ENCODE assay signal across 9 cellular contexts in the genomic region with DNA sequence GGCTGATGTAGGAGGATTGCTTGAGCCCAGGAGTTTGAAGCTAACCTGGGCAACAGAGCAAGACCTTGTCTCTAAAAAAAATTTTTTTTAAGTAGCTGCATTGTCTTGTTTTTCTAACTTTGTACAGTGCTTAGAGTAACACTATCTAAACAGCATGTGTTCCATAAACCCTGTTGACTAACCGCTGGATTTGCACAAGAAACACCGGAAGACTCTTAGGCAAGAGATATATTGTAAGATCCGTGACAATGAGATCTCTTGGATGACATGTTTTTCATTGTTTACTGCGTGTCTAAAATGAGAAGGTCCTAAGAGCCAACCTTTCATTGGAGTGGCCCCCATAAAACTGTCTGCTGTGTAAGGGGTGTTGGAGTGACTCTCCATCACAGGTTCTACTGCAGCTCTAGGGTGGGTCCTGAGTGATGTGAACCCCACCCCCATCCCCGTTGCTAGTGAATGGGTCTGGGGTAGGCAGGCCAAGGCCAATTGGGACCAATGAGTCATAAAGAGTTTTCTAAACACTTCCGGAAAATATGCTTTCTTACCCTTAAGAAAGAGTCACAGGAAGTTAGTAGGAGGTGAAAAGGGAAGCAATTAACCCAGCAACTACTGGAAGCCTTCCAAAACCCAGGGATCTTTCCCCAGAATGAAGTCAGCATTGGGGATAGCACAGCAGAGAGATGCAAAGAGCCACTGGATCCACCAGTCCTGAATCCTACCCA. TPM values are rescaled to one million over a fixed set of nuclear protein-coding genes. Genes with fewer than 3 reads are reported as not detected.
DNase-seq lines count a peak whose midpoint lies in the region; TF ChIP-seq lines count a peak whose summit lies in the region.
"Had no signal": no experiment of that assay in that cellular context is flagged by ENCODE, and none has a peak within 500 bp of the region (broad histone marks: within the 10 kb centered on the region; RNA-seq: fewer than 3 reads in every experiment).

No MANE protein-coding gene starts in this region.

- no peak for TF ChIP-seq POLR2A in adrenal gland (IDR thresholded peaks at IDR 0.05)

- H3K27ac ChIP-seq in adrenal gland: peak overlapping the region in 2 of 5 donors; percentile 18 to 78
- peak overlapping the region; percentile 27 for H3K27ac ChIP-seq in muscle layer of duodenum (ENCODE audit: low read length)

- H3K4me1 ChIP-seq in adrenal gland (replicated peaks in 1 of 2): peaks cover 0 to 5% of the 10 kb centered on the region in 2 donors
- H3K4me1 ChIP-seq in muscle layer of duodenum (ENCODE audit: control insufficient read depth in 1 of 2, insufficient read depth in 2 of 2, low read length in 2 of 2): peaks cover 0 to 11% of the 10 kb centered on the region in 2 donors

- H3K36me3 ChIP-seq in adrenal gland (replicated peaks in 1 of 2) (no peaks in the 10 kb centered on the region), muscle layer of duodenum (ENCODE audit: control insufficient read depth in 1 of 2, insufficient read depth in 2 of 2, low read length in 2 of 2) (no peaks in the 10 kb centered on the region)

- WGBS in adrenal gland, 4 donors: 50 to 58% (median 56%) methylated on average over 6 of the region's 6 CpGs

- peak; percentile 24 for DNase-seq in GDM1 (lab: John Stamatoyannopoulos, UW)
- peak; percentile 95 for DNase-seq in MV-4-11 (lab: John Stamatoyannopoulos, UW)
- DNase-seq in adrenal gland: peak in 4 of 7 donors; percentile 24 to 46 (median 40)
- DNase-seq in NCI-H2081 (lab: John Stamatoyannopoulos, UW): no peak
- DNase-seq in stimulated activated CD4-positive, alpha-beta T cell treated with anti-CD3 and anti-CD28 coated beads, Interleukin-4, amount 100 ng/mL, for 1 hour: no peak
- no peak for DNase-seq in epidermal melanocyte (ENCODE audit: insufficient read length, low spot score)
- no peak for DNase-seq in anterior cingulate cortex (lab: John Stamatoyannopoulos, UW)
- DNase-seq: dorsolateral prefrontal cortex had no signal

- no peak overlapping the region for H3K4me3 ChIP-seq in adrenal gland
- no peak overlapping the region for H3K4me3 ChIP-seq in muscle layer of duodenum (ENCODE audit: low read depth in 1 of 2, low read length in 2 of 2)
- H3K4me3 ChIP-seq: dorsolateral prefrontal cortex had no signal

- H3K9me3 ChIP-seq in adrenal gland (replicated peaks in 1 of 3): no peaks in the 10 kb centered on the region
- no peaks in the 10 kb centered on the region for H3K9me3 ChIP-seq in muscle layer of duodenum (ENCODE audit: control insufficient read depth in 1 of 2, low read length in 2 of 2)

- no peaks in the 10 kb centered on the region for H3K27me3 ChIP-seq in adrenal gland
- no peaks in the 10 kb centered on the region for H3K27me3 ChIP-seq in muscle layer of duodenum (ENCODE audit: low read depth, low read length)
- H3K27me3 ChIP-seq: dorsolateral prefrontal cortex had no signal

- TF ChIP-seq CTCF in adrenal gland (IDR thresholded peaks at IDR 0.05): no peak

- intact Hi-C loops in adrenal gland (cut with DNase I): no loop called here

RNA-seq across cellular contexts. Expression of a gene that starts 24.3 kb away (rescaled TPM):
- total RNA-seq in adrenal gland: 100 to 1,000 TPM in 5 of 8 donors, 10 to 100 TPM in 3; 84.1 to 196 (median 118) TPM
- polyA plus RNA-seq in adrenal gland: 10 to 100 TPM; 11.3 to 97.8 (median 15.2) TPM

Comparison
In these comparisons a context has a peak if more than half of its experiments do, and no peak if none do; other contexts are left out.
1. DNase-seq: peak in GDM1 (single experiment), MV-4-11 (single experiment) and adrenal gland (4 of 7); none in NCI-H2081 (0 of 2), stimulated activated CD4-positive, alpha-beta T cell treated with anti-CD3 and anti-CD28 coated beads, Interleukin-4, amount 100 ng/mL, for 1 hour (single experiment), epidermal melanocyte (single experiment) and anterior cingulate cortex (0 of 58).